Comparison of ENCODE assay signal across 8 cellular contexts in genomic region chrX:39309721-39310152, GRCh38.
A peak's percentile ranks its signal among the peaks of the same experiment; 100 is the strongest.
DNase-seq lines count a peak whose midpoint lies in the region; ATAC-seq and TF ChIP-seq lines count a peak whose summit lies in the region.

No MANE protein-coding gene starts in this region.

- TF ChIP-seq CTCF in vagina (IDR thresholded peaks at IDR 0.05) = no peak
- TF ChIP-seq CTCF in stomach (IDR thresholded peaks at IDR 0.05) = no peak

- in situ Hi-C loops in KBM-7 (cut with MboI; ENCODE audit: low pct_unique_long_range_greater_than_20kb, low sequenced_read_pairs) = no loop called here

- H3K27me3 Mint-ChIP-seq in activated CD4-positive, alpha-beta T cell treated with anti-CD3 and anti-CD28 coated beads for 36 hours = no peaks in the 10 kb centered on the region

- peaks cover 83% of the 10 kb centered on the region for H3K4me1 Mint-ChIP-seq in activated CD4-positive, alpha-beta T cell treated with anti-CD3 and anti-CD28 coated beads for 36 hours

- POLR2A ChIA-PET in activated CD4-positive, alpha-beta T cell treated with anti-CD3 and anti-CD28 coated beads for 36 hours (lab: Charles Lee) = interaction anchor here (0.7 to 1.0 kb wide), 3 partner anchors 15 to 274 kb away, joined by 3 to 4 read pairs (median 3); no protein-coding TSS in a partner anchor

- TF ChIP-seq POLR2A in vagina (IDR thresholded peaks at IDR 0.05) (no peak), stomach (IDR thresholded peaks at IDR 0.05) (no peak)

- H3K9me3 Mint-ChIP-seq in activated CD4-positive, alpha-beta T cell treated with anti-CD3 and anti-CD28 coated beads for 36 hours (ENCODE audit: low read depth) = peaks cover 9% of the 10 kb centered on the region

- peak overlapping the region; percentile 51 for H3K4me3 Mint-ChIP-seq in activated CD4-positive, alpha-beta T cell treated with anti-CD3 and anti-CD28 coated beads for 36 hours

- H3K4me3 ChIP-seq in effector memory CD4-positive, alpha-beta T cell (ENCODE audit: insufficient read depth, low read depth, low read length, poor library complexity, severe bottlenecking) = no peak overlapping the region
- H3K4me3 ChIP-seq in vagina (no peak overlapping the region), stomach (no peak overlapping the region)

- H3K9me3 ChIP-seq in effector memory CD4-positive, alpha-beta T cell (ENCODE audit: control insufficient read depth, low read length) = no peaks in the 10 kb centered on the region
- H3K9me3 ChIP-seq in vagina = no peaks in the 10 kb centered on the region
- H3K9me3 ChIP-seq in stomach = no peaks in the 10 kb centered on the region

- H3K4me1 ChIP-seq in effector memory CD4-positive, alpha-beta T cell (ENCODE audit: control insufficient read depth, insufficient read depth, low read length, poor library complexity, severe bottlenecking) = peaks cover 28% of the 10 kb centered on the region
- no peaks in the 10 kb centered on the region for H3K4me1 ChIP-seq in vagina
- no peaks in the 10 kb centered on the region for H3K4me1 ChIP-seq in stomach

- peak overlapping the region; percentile 100 for H3K27ac Mint-ChIP-seq in activated CD4-positive, alpha-beta T cell treated with anti-CD3 and anti-CD28 coated beads for 36 hours

- H3K36me3 ChIP-seq in effector memory CD4-positive, alpha-beta T cell (ENCODE audit: control insufficient read depth, insufficient read depth, low read length) = no peaks in the 10 kb centered on the region
- H3K36me3 ChIP-seq in vagina (no peaks in the 10 kb centered on the region), stomach (no peaks in the 10 kb centered on the region)

- 22 to 48% (median 36%) methylated on average over 7 of the region's 7 CpGs for WGBS in stomach, 5 donors

- no peak for TF ChIP-seq EP300 in stomach (IDR thresholded peaks at IDR 0.05)

- no peaks in the 10 kb centered on the region for H3K27me3 ChIP-seq in effector memory CD4-positive, alpha-beta T cell (replicated peaks; ENCODE audit: control insufficient read depth, insufficient read depth, low read length, poor library complexity, severe bottlenecking)
- no peaks in the 10 kb centered on the region for H3K27me3 ChIP-seq in vagina
- no peaks in the 10 kb centered on the region for H3K27me3 ChIP-seq in stomach

- CTCF ChIA-PET in activated CD4-positive, alpha-beta T cell treated with anti-CD3 and anti-CD28 coated beads for 36 hours (lab: Charles Lee) = interaction anchor here (0.6 to 1.3 kb wide), 5 partner anchors 9 to 138 kb away, joined by 3 to 4 read pairs (median 3); no protein-coding TSS in a partner anchor

- intact Hi-C loops in activated CD4-positive, alpha-beta T cell treated with anti-CD3 and anti-CD28 coated beads for 36 hours (cut with DNase I, micrococcal nuclease) = loop anchor here (1.0 to 5.0 kb wide), 10 partner anchors 17 to 548 kb away; partner anchors contain the start of gene MID1IP1 (in 1 of the 2)
- intact Hi-C loops in vagina (cut with DNase I) (no loop called here), stomach (cut with DNase I; ENCODE audit: low total_unique reads) (no loop called here)

- peaks cover 85% of the 10 kb centered on the region for H3K36me3 Mint-ChIP-seq in activated CD4-positive, alpha-beta T cell treated with anti-CD3 and anti-CD28 coated beads for 36 hours (ENCODE audit: low read depth)

- ATAC-seq in activated CD4-positive, alpha-beta T cell treated with anti-CD3 and anti-CD28 coated beads for 36 hours = peak; percentile 69

- DNase-seq in KBM-7 (peak; percentile 77), vagina (ENCODE audit: extremely low spot score in 2 of 2) (no peak), DMS114 treated with DMSO at 0.1 percent for 48 hours (lab: John Stamatoyannopoulos, UW; ENCODE audit: unreplicated experiment) (no peak), stomach (no peak), NCI-H1105 treated with DMSO at 0.1 percent for 48 hours (lab: John Stamatoyannopoulos, UW) (no peak)
- peak; percentile 59 for DNase-seq in activated CD4-positive, alpha-beta T cell treated with anti-CD3 and anti-CD28 coated beads for 36 hours
- DNase-seq in effector memory CD4-positive, alpha-beta T cell = peak; percentile 2 to 28 (median 19)
- peak; percentile 38 to 56 for DNase-seq in stimulated activated CD4-positive, alpha-beta T cell treated with anti-CD3 and anti-CD28 coated beads, Interleukin-2, amount 100 ng/mL, for 24 hours

- H3K27ac ChIP-seq in effector memory CD4-positive, alpha-beta T cell (ENCODE audit: insufficient read depth, low read length, poor library complexity, severe bottlenecking) = peak overlapping the region; percentile 77
- H3K27ac ChIP-seq in vagina (no peak overlapping the region), stomach (peak overlapping the region in 2 of 5 donors; percentile 6 to 8)

Comparison
In these comparisons a context has a peak if more than half of its experiments do, and no peak if none do; other contexts are left out.
1. DNase-seq: peak in KBM-7 (single experiment), activated CD4-positive, alpha-beta T cell treated with anti-CD3 and anti-CD28 coated beads for 36 hours (single experiment), effector memory CD4-positive, alpha-beta T cell (3 of 3) and stimulated activated CD4-positive, alpha-beta T cell treated with anti-CD3 and anti-CD28 coated beads, Interleukin-2, amount 100 ng/mL, for 24 hours (2 of 2); none in vagina (0 of 2), DMS114 treated with DMSO at 0.1 percent for 48 hours (single experiment), stomach (single experiment) and NCI-H1105 treated with DMSO at 0.1 percent for 48 hours (single experiment).
2. intact Hi-C loops: an anchor here in activated CD4-positive, alpha-beta T cell treated with anti-CD3 and anti-CD28 coated beads for 36 hours (1.0 to 5.0 kb wide); none called in vagina and stomach.